In the genomic region with DNA sequence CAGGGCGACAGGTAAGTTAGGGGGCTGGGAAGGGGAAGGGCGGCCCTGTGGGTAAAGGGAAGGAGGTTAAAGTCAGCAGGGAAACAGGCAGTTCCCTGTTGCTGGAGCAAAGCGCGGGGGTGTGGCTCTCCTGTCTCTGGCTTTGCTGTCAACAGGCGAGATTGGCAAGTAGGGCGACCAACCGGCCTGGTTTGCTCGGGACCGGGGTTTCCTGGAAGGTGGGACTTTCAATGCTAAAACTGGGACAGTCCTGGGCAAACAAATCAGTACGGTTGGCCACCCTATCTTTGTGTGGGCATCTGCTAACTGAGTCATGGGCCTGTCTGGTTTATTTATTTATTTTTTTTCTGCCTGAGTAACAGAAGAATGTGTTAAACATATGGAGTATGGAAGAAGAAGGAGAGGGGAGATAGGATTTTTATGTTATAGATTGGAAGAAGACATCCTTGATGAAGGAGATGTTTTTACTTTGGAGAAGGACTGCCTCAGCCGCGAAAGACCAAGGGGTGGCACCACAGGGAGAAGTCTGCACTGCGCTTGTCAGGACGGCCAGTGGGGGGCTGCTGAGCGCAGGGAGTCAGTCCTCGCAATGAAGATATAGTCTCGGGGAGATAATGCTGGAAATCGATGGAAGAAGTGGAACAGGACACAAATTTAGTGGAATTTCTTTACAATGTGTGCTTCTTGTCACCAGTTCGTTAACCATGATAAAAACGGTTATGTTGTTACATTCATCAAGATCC, we compare ENCODE assay signal across 8 cellular contexts. TPM values are rescaled to one million over a fixed set of nuclear protein-coding genes. Genes with fewer than 3 reads are reported as not detected.
DNase-seq lines count a peak whose midpoint lies in the region; ATAC-seq and TF ChIP-seq lines count a peak whose summit lies in the region.

No MANE protein-coding gene starts in this region.

- DNase-seq in CD1c-positive myeloid dendritic cell (ENCODE audit: extremely low spot score): peak; percentile 76
- peak; percentile 22 for DNase-seq in GM19240 (ENCODE audit: insufficient read length, low spot score)
- DNase-seq in Peyer's patch: peak; percentile 34 to 73 (median 49)
- DNase-seq in anterior cingulate cortex (lab: John Stamatoyannopoulos, UW): peak in 54 of 58 donors; percentile 2 to 79 (median 36)
- DNase-seq in right atrium auricular region (ENCODE audit: low spot score): peak; percentile 95
- DNase-seq in posterior vena cava (ENCODE audit: low spot score): peak; percentile 97
- no peak for DNase-seq in effector CD8-positive, alpha-beta T cell (lab: John Stamatoyannopoulos, UW)

- H3K4me3 ChIP-seq in Peyer's patch (peak overlapping the region in 1 of 4 donors; percentile 1), right atrium auricular region (peak overlapping the region; percentile 28 to 36)

- no peaks in the 10 kb centered on the region for H3K27me3 ChIP-seq in Peyer's patch
- no peaks in the 10 kb centered on the region for H3K27me3 ChIP-seq in right atrium auricular region

- H3K27ac ChIP-seq in Peyer's patch (no peak overlapping the region), right atrium auricular region (peak overlapping the region; percentile 73 to 76)

- no peak for TF ChIP-seq POLR2A in Peyer's patch (IDR thresholded peaks at IDR 0.05)

- H3K4me1 ChIP-seq in Peyer's patch (no peaks in the 10 kb centered on the region), right atrium auricular region (peaks cover 0 to 12% of the 10 kb centered on the region in 2 donors)

- peak in 4 of 6 experiments; percentile 7 to 44 (median 26) for TF ChIP-seq CTCF in Peyer's patch (IDR thresholded peaks at IDR 0.05)
- TF ChIP-seq CTCF in right atrium auricular region (IDR thresholded peaks at IDR 0.05): peak; percentile 29 to 76

- intact Hi-C loops in posterior vena cava (cut with DNase I): no loop called here

- peak; percentile 93 for ATAC-seq in HG03354 (IDR thresholded peaks at IDR 0.05; ENCODE audit: poor library complexity, severe bottlenecking, unreplicated experiment)

- H3K9me3 ChIP-seq in Peyer's patch: no peaks in the 10 kb centered on the region
- no peaks in the 10 kb centered on the region for H3K9me3 ChIP-seq in right atrium auricular region

- no peaks in the 10 kb centered on the region for H3K36me3 ChIP-seq in Peyer's patch
- no peaks in the 10 kb centered on the region for H3K36me3 ChIP-seq in right atrium auricular region

RNA-seq across cellular contexts. Expression of gene ESR1, which starts 43.4 kb away (rescaled TPM):
- 1 to 10 TPM in 1 of 4 donors, under 1 TPM in 1, not detected in 2; 0.13 to 7.4 TPM for total RNA-seq in Peyer's patch
- total RNA-seq in right atrium auricular region: under 1 TPM; 0.47 to 0.67 TPM
- total RNA-seq in posterior vena cava: 10 to 100 TPM in 1 of 2 donors, 1 to 10 TPM in 1; 9.4 to 11.6 TPM

Comparison
In these comparisons a context has a peak if more than half of its experiments do, and no peak if none do; other contexts are left out.
1. H3K27ac ChIP-seq: peak in right atrium auricular region (2 of 2); none in Peyer's patch (0 of 4).